Comparison of ENCODE assay signal across 1 cellular context in genomic region chr18:37567061-37567993, GRCh38.
TF ChIP-seq lines count a peak whose summit lies in the region.

No MANE protein-coding gene starts in this region.

TF ChIP-seq in IMR-90, 13 proteins besides CTCF, POLR2A, EP300 and RAD21:
- no peak for TF ChIP-seq ELK1 (IDR thresholded peaks at IDR 0.05; ENCODE audit: borderline replicate concordance, low read depth, low read length)
- no peak for TF ChIP-seq MAFK (IDR thresholded peaks at IDR 0.05; ENCODE audit: low read depth, low read length)
- TF ChIP-seq RFX5 (IDR thresholded peaks at IDR 0.05; ENCODE audit: low read depth, low read length) = no peak
- TF ChIP-seq RCOR1 (IDR thresholded peaks at IDR 0.05; ENCODE audit: insufficient replicate concordance, low read length) = no peak
- TF ChIP-seq BHLHE40 (IDR thresholded peaks at IDR 0.05; ENCODE audit: low read depth, low read length) = no peak
- TF ChIP-seq CHD1 (IDR thresholded peaks at IDR 0.05; ENCODE audit: low read depth, low read length) = no peak
- TF ChIP-seq MXI1 (IDR thresholded peaks at IDR 0.05; ENCODE audit: borderline replicate concordance, low read depth, low read length) = no peak
- no peak for TF ChIP-seq CEBPB (IDR thresholded peaks at IDR 0.05; ENCODE audit: low read depth, low read length)
- TF ChIP-seq USF2 (IDR thresholded peaks at IDR 0.05; ENCODE audit: low read depth, low read length) = no peak
- TF ChIP-seq MAZ (IDR thresholded peaks at IDR 0.05; ENCODE audit: borderline replicate concordance, low read depth, low read length) = no peak
- TF ChIP-seq FOS (IDR thresholded peaks at IDR 0.05; ENCODE audit: low read depth, low read length) = no peak
